In the genomic region with DNA sequence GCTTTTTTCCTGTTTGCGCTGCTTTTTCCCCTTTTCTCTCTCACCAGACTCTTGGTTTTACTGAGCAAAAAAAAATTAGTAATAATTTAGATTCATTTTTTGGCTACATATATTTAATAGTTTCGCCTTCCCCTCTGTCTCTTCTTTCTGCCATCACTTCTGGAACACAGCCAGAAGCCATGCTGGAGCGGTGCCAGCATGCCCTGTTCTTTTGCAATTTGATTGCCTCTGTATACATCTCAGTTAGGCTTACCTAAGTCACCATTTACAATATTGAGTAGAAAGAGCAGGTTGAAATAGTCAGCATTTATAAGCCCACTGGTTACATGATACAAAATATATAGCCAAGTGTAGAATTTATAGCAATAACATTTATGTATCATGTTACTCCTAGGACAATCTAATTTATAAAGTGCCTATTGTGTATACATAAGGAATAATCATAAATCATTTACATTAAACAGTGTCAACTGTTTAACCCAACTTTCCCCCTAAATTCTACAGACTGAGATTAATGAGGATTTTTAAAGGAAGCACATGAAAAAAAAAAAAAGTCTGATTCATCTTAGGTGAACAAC, we compare ENCODE assay signal across 1 cellular context.
TF ChIP-seq lines count a peak whose summit lies in the region.

No MANE protein-coding gene starts in this region.

TF ChIP-seq in WTC11, 78 proteins besides CTCF, POLR2A, EP300 and RAD21 (continued from another document):
- TF ChIP-seq, protein P1, sequence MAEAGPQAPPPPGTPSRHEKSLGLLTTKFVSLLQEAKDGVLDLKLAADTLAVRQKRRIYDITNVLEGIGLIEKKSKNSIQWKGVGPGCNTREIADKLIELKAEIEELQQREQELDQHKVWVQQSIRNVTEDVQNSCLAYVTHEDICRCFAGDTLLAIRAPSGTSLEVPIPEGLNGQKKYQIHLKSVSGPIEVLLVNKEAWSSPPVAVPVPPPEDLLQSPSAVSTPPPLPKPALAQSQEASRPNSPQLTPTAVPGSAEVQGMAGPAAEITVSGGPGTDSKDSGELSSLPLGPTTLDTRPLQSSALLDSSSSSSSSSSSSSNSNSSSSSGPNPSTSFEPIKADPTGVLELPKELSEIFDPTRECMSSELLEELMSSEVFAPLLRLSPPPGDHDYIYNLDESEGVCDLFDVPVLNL (CRISPR knock-in tag; IDR thresholded peaks at IDR 0.05; ENCODE audit: borderline replicate concordance, low read depth): no peak
